ENCODE assay signal across 20 cellular contexts in genomic region chr17:43823350-43824084, GRCh38. TPM values are rescaled to one million over a fixed set of nuclear protein-coding genes. Genes with fewer than 3 reads are reported as not detected.
DNase-seq lines count a peak whose midpoint lies in the region; ATAC-seq and TF ChIP-seq lines count a peak whose summit lies in the region.
"Had no signal": no experiment of that assay in that cellular context is flagged by ENCODE, and none has a peak within 500 bp of the region (broad histone marks: within the 10 kb centered on the region; RNA-seq: fewer than 3 reads in every experiment).

No MANE protein-coding gene starts in this region.

- no peak for TF ChIP-seq CTCF in upper lobe of left lung (IDR thresholded peaks at IDR 0.05)

- H3K27ac ChIP-seq in upper lobe of left lung, result peak overlapping the region; percentile 70 to 84 (median 79)
- H3K27ac ChIP-seq: HL-60, neutrophil, skin epidermis had no signal

- no peak for TF ChIP-seq POLR2A in upper lobe of left lung (IDR thresholded peaks at IDR 0.05)

- DNase-seq in NCI-H82 (lab: John Stamatoyannopoulos, UW), result peak; percentile 27
- DNase-seq in NCI-H82 treated with DMSO at 0.1 percent for 48 hours (lab: John Stamatoyannopoulos, UW; ENCODE audit: unreplicated experiment), result no peak
- peak; percentile 7 for DNase-seq in epidermal melanocyte (ENCODE audit: insufficient read length, low spot score)
- peak; percentile 81 for DNase-seq in mesenteric fat pad (ENCODE audit: low spot score)
- peak in 1 of 2 donors; percentile 92 for DNase-seq in upper lobe of left lung
- no peak for DNase-seq in occipital lobe (lab: John Stamatoyannopoulos, UW)
- DNase-seq in NCI-H1417 (lab: John Stamatoyannopoulos, UW), result no peak
- DNase-seq: activated CD8-positive, alpha-beta memory T cell treated with anti-CD3 and anti-CD28 coated beads, Interleukin-2, amount 10 ng/mL, durations not matched to agents 7 days and 5 days; activated gamma-delta T cell; CD4-positive, CD25-positive, alpha-beta regulatory T cell; KG1; trophoblast cell had no signal

- WGBS in upper lobe of left lung, 2 donors, result 69 to 74% methylated on average over 10 of the region's 10 CpGs

- H3K36me3 ChIP-seq in upper lobe of left lung, result peaks cover 4 to 58% (median 21%) of the 10 kb centered on the region in 4 donors
- H3K36me3 ChIP-seq: neutrophil had no signal

- peak in 1 of 4 donors; percentile 38 for TF ChIP-seq EP300 in upper lobe of left lung (IDR thresholded peaks at IDR 0.05)

- no peak overlapping the region for H3K4me3 ChIP-seq in upper lobe of left lung
- H3K4me3 ChIP-seq: GM23338, skin epidermis had no signal

- H3K27me3 ChIP-seq in upper lobe of left lung, result no peaks in the 10 kb centered on the region
- H3K27me3 ChIP-seq: neutrophil had no signal

- peak in 1 of 2 donors; percentile 42 for ATAC-seq in upper lobe of left lung (ENCODE audit: low FRiP score in 2 of 2)
- no peak for ATAC-seq in HG03135 (IDR thresholded peaks at IDR 0.05; ENCODE audit: unreplicated experiment)
- ATAC-seq: activated CD8-positive, alpha-beta memory T cell treated with anti-CD3 and anti-CD28 coated beads, Interleukin-2, amount 10 ng/mL, durations not matched to agents 7 days and 5 days; GM23338 had no signal

- H3K9me3 ChIP-seq in upper lobe of left lung, result no peaks in the 10 kb centered on the region
- H3K9me3 ChIP-seq: neutrophil had no signal

- H3K4me1 ChIP-seq in upper lobe of left lung, result peaks cover 20 to 30% (median 25%) of the 10 kb centered on the region in 4 donors

RNA-seq across cellular contexts. Expression of gene MPP3, which starts 9.4 kb away (rescaled TPM):
- 22.3 TPM for total RNA-seq in mesenteric fat pad
- total RNA-seq in upper lobe of left lung, result 100 to 1,000 TPM in 1 of 6 donors, 10 to 100 TPM in 5; 16.2 to 142 (median 38.5) TPM
- 27.1 TPM for total RNA-seq in occipital lobe
- total RNA-seq: activated CD8-positive, alpha-beta memory T cell treated with anti-CD3 and anti-CD28 coated beads, Interleukin-2, amount 10 ng/mL, durations not matched to agents 7 days and 5 days; CD4-positive, CD25-positive, alpha-beta regulatory T cell; T-helper 2 cell treated with Interferon-gamma antibody and Interleukin-4, amounts not matched to agents 100 ng/mL and 5 ng/mL, for 36 hours had no signal

RNA-seq across cellular contexts. Expression of gene CD300LG, which starts 23.5 kb away (rescaled TPM):
- total RNA-seq in mesenteric fat pad (121 TPM), upper lobe of left lung (10 to 100 TPM in 2 of 6 donors, 1 to 10 TPM in 3, under 1 TPM in 1; 0.71 to 65.9 (median 7.8) TPM), occipital lobe (not detected)
- total RNA-seq: activated CD8-positive, alpha-beta memory T cell treated with anti-CD3 and anti-CD28 coated beads, Interleukin-2, amount 10 ng/mL, durations not matched to agents 7 days and 5 days; CD4-positive, CD25-positive, alpha-beta regulatory T cell; glomerular endothelial cell; GM23338; T-helper 2 cell treated with Interferon-gamma antibody and Interleukin-4, amounts not matched to agents 100 ng/mL and 5 ng/mL, for 36 hours had no signal

RNA-seq across cellular contexts. Expression of gene CFAP97D1, which starts 43.3 kb away (rescaled TPM):
- not detected for total RNA-seq in mesenteric fat pad
- under 1 TPM in 1 of 6 donors, not detected in 5; 0.17 TPM for total RNA-seq in upper lobe of left lung
- not detected for total RNA-seq in occipital lobe
- total RNA-seq: activated CD8-positive, alpha-beta memory T cell treated with anti-CD3 and anti-CD28 coated beads, Interleukin-2, amount 10 ng/mL, durations not matched to agents 7 days and 5 days; CD4-positive, CD25-positive, alpha-beta regulatory T cell; Daoy; glomerular endothelial cell; T-helper 2 cell treated with Interferon-gamma antibody and Interleukin-4, amounts not matched to agents 100 ng/mL and 5 ng/mL, for 36 hours had no signal

RNA-seq across cellular contexts. Expression of gene DUSP3, which starts 44.7 kb away (rescaled TPM):
- total RNA-seq in mesenteric fat pad (103 TPM), upper lobe of left lung (100 to 1,000 TPM in 3 of 6 donors, 10 to 100 TPM in 3; 58.7 to 122 (median 101) TPM), occipital lobe (38.2 TPM)

Comparison
In these comparisons a context has a peak if more than half of its experiments do, and no peak if none do; other contexts are left out.
1. DNase-seq: peak in NCI-H82 (single experiment), epidermal melanocyte (single experiment) and mesenteric fat pad (single experiment); none in NCI-H82 treated with DMSO at 0.1 percent for 48 hours (single experiment), occipital lobe (single experiment) and NCI-H1417 (0 of 3).